In genomic region chr4:60019946-60020345, GRCh38 we compare ENCODE assay signal across 16 cellular contexts.
"Had no signal": no experiment of that assay in that cellular context is flagged by ENCODE, and none has a peak within 500 bp of the region (broad histone marks: within the 10 kb centered on the region; RNA-seq: fewer than 3 reads in every experiment).

No MANE protein-coding gene starts in this region.

- ATAC-seq: foreskin keratinocyte, gastroesophageal sphincter, left lung, lower lobe of right lung, mucosa of descending colon had no signal

- H3K27me3 ChIP-seq: dorsolateral prefrontal cortex, esophagus muscularis mucosa, foreskin keratinocyte, gastroesophageal sphincter, heart right ventricle, left lung had no signal

- DNase-seq: dermis blood vessel endothelial cell; dorsolateral prefrontal cortex; effector CD4-positive, alpha-beta T cell; effector memory CD4-positive, alpha-beta T cell; foreskin keratinocyte; heart right ventricle; hippocampal formation; left cardiac atrium; lower lobe of right lung; mesenchymal stem cell; mucosa of descending colon; naive B cell had no signal

- H3K4me1 ChIP-seq: foreskin keratinocyte, left lung, lower lobe of right lung had no signal

- H3K36me3 ChIP-seq: esophagus muscularis mucosa, gastroesophageal sphincter, heart right ventricle, left lung, lower lobe of right lung had no signal

- H3K9me3 ChIP-seq: esophagus muscularis mucosa, gastroesophageal sphincter, heart right ventricle, left lung, lower lobe of right lung, mucosa of descending colon had no signal

- H3K27ac ChIP-seq: coronary artery, dorsolateral prefrontal cortex, esophagus muscularis mucosa, foreskin keratinocyte, gastroesophageal sphincter, heart right ventricle, left lung, lower lobe of right lung had no signal

- H3K4me3 ChIP-seq: coronary artery, dorsolateral prefrontal cortex, esophagus muscularis mucosa, gastroesophageal sphincter, heart right ventricle, left lung, lower lobe of right lung, mucosa of descending colon had no signal
